In genomic region chr1:185279571-185279970, GRCh38 we compare ENCODE assay signal across 22 cellular contexts. TPM values are rescaled to one million over a fixed set of nuclear protein-coding genes. Genes with fewer than 3 reads are reported as not detected.
A peak's percentile ranks its signal among the peaks of the same experiment; 100 is the strongest.
DNase-seq lines count a peak whose midpoint lies in the region; ATAC-seq, FAIRE-seq and TF ChIP-seq lines count a peak whose summit lies in the region.
"Had no signal": no experiment of that assay in that cellular context is flagged by ENCODE, and none has a peak within 500 bp of the region (broad histone marks: within the 10 kb centered on the region; RNA-seq: fewer than 3 reads in every experiment).

No MANE protein-coding gene starts in this region.

- no peak for ATAC-seq in HG02610 (IDR thresholded peaks at IDR 0.05; ENCODE audit: unreplicated experiment)
- ATAC-seq: effector memory CD8-positive, alpha-beta T cell; left lung; pancreas had no signal

- H3K9me3 Mint-ChIP-seq in HFFc6, result no peaks in the 10 kb centered on the region
- H3K9me3 Mint-ChIP-seq in astrocyte (ENCODE audit: unreplicated experiment), result no peaks in the 10 kb centered on the region

- H3K4me3 Mint-ChIP-seq in HFFc6 (no peak overlapping the region), astrocyte (ENCODE audit: unreplicated experiment) (no peak overlapping the region)

- no peaks in the 10 kb centered on the region for H3K79me2 ChIP-seq in astrocyte (ENCODE audit: insufficient read depth, low read length)

- TF ChIP-seq POLR2A in ovary (IDR thresholded peaks at IDR 0.05), result no peak

- H3K36me3 Mint-ChIP-seq in HFFc6 (ENCODE audit: low read depth) (peaks cover 6% of the 10 kb centered on the region), astrocyte (ENCODE audit: low read depth, unreplicated experiment) (peaks cover 12% of the 10 kb centered on the region)

- H3K9ac ChIP-seq in astrocyte (ENCODE audit: low read length) (no peak overlapping the region), colonic mucosa (ENCODE audit: low read depth in 2 of 2, low read length in 2 of 2) (no peak overlapping the region)

- no peak overlapping the region for H3K4me2 ChIP-seq in astrocyte (ENCODE audit: low read length)

- intact Hi-C loops in ovary (cut with DNase I), result no loop called here
- intact Hi-C loops in colonic mucosa (cut with DNase I), result no loop called here

- H3K27ac ChIP-seq in astrocyte (ENCODE audit: low read depth, low read length), result no peak overlapping the region
- no peak overlapping the region for H3K27ac ChIP-seq in ovary
- no peak overlapping the region for H3K27ac ChIP-seq in colonic mucosa
- H3K27ac ChIP-seq: adrenal gland, left lung, pancreas, testis, WERI-Rb-1 had no signal

- H4K20me1 ChIP-seq in astrocyte (ENCODE audit: insufficient read depth, low read length), result no peaks in the 10 kb centered on the region

- no peak for TF ChIP-seq CTCF in HFFc6 (IDR thresholded peaks at IDR 0.05)
- no peak for TF ChIP-seq CTCF in astrocyte (IDR thresholded peaks at IDR 0.05; ENCODE audit: insufficient read depth, low read depth, low read length)
- TF ChIP-seq CTCF in foreskin fibroblast (IDR thresholded peaks at IDR 0.05; ENCODE audit: low read depth, low read length), result no peak
- TF ChIP-seq CTCF in ovary (IDR thresholded peaks at IDR 0.05), result no peak
- TF ChIP-seq CTCF in colonic mucosa (IDR thresholded peaks at IDR 0.05), result no peak

- H3K27me3 ChIP-seq in astrocyte (ENCODE audit: insufficient read depth, low read length) (no peaks in the 10 kb centered on the region), ovary (no peaks in the 10 kb centered on the region), colonic mucosa (no peaks in the 10 kb centered on the region)
- H3K27me3 ChIP-seq: adrenal gland, left lung, pancreas, testis had no signal

- H3K27me3 Mint-ChIP-seq in HFFc6 (ENCODE audit: insufficient read depth), result peaks cover 2% of the 10 kb centered on the region
- no peaks in the 10 kb centered on the region for H3K27me3 Mint-ChIP-seq in astrocyte (ENCODE audit: low read depth, unreplicated experiment)
- H3K27me3 Mint-ChIP-seq: effector memory CD8-positive, alpha-beta T cell had no signal

- no peaks in the 10 kb centered on the region for H3K36me3 ChIP-seq in astrocyte (ENCODE audit: insufficient read depth, low read length)
- no peaks in the 10 kb centered on the region for H3K36me3 ChIP-seq in ovary
- no peaks in the 10 kb centered on the region for H3K36me3 ChIP-seq in colonic mucosa
- H3K36me3 ChIP-seq: adrenal gland, WERI-Rb-1 had no signal

- no peak for TF ChIP-seq EP300 in ovary (IDR thresholded peaks at IDR 0.05)

- DNase-seq in COLO829 (ENCODE audit: low spot score) (peak; percentile 48), HFFc6 (peak; percentile 11), astrocyte (ENCODE audit: low read depth) (peak; percentile 42), foreskin fibroblast (peak; percentile 54 to 75), MV-4-11 (lab: John Stamatoyannopoulos, UW) (no peak), ovary (no peak), colonic mucosa (no peak)
- DNase-seq: adrenal gland; Caco-2; effector memory CD8-positive, alpha-beta T cell; KG1; left lung; NCI-H1417; NCI-H2171; pancreas; RPMI8226; stimulated activated CD4-positive, alpha-beta T cell treated with anti-CD3 and anti-CD28 coated beads, Interleukin-4, amount 100 ng/mL, for 4 hours; stimulated activated CD8-positive, alpha-beta memory T cell treated with anti-CD3 and anti-CD28 coated beads, Interleukin-4, amount 100 ng/mL, for 48 hours; testis; WERI-Rb-1 had no signal

- H3K4me1 Mint-ChIP-seq in HFFc6 (ENCODE audit: low read depth), result peaks cover 30% of the 10 kb centered on the region
- H3K4me1 Mint-ChIP-seq in astrocyte (ENCODE audit: low read depth, unreplicated experiment), result peaks cover 7% of the 10 kb centered on the region

- H2AFZ ChIP-seq in astrocyte (ENCODE audit: low read depth, low read length), result no peak overlapping the region

- FAIRE-seq in astrocyte (lab: Jason Lieb, UNC), result no peak
- FAIRE-seq: pancreas had no signal

- no peaks in the 10 kb centered on the region for H3K4me1 ChIP-seq in astrocyte (ENCODE audit: insufficient read depth, low read length)
- no peaks in the 10 kb centered on the region for H3K4me1 ChIP-seq in ovary (ENCODE audit: insufficient read depth)
- no peaks in the 10 kb centered on the region for H3K4me1 ChIP-seq in colonic mucosa
- H3K4me1 ChIP-seq: adrenal gland, left lung, pancreas, testis had no signal

- H3K27ac Mint-ChIP-seq in HFFc6 (no peak overlapping the region), astrocyte (ENCODE audit: unreplicated experiment) (no peak overlapping the region)

- H3K9me3 ChIP-seq in astrocyte (ENCODE audit: insufficient read depth, low read depth, low read length) (no peaks in the 10 kb centered on the region), ovary (no peaks in the 10 kb centered on the region), colonic mucosa (no peaks in the 10 kb centered on the region)
- H3K9me3 ChIP-seq: adrenal gland, Caco-2, left lung, pancreas, testis had no signal

- H3K4me3 ChIP-seq in astrocyte (ENCODE audit: insufficient read depth, low read depth, low read length), result no peak overlapping the region
- no peak overlapping the region for H3K4me3 ChIP-seq in foreskin fibroblast (ENCODE audit: low read depth in 1 of 2, low read length in 2 of 2)
- no peak overlapping the region for H3K4me3 ChIP-seq in ovary
- H3K4me3 ChIP-seq in colonic mucosa, result no peak overlapping the region
- H3K4me3 ChIP-seq: adrenal gland, left lung, pancreas, skin epidermis, testis had no signal

RNA-seq across cellular contexts. Expression of gene IVNS1ABP, which starts 37.5 kb away (rescaled TPM):
- 10 to 100 TPM; 34.1 to 52.4 (median 41.2) TPM for total RNA-seq in HFFc6 (2021; fragmentation: NEBNext Ultra II Directional; extraction: Animal tissue kit (Norgen Biotek cat#: 25700))
- 94.0 and 107 TPM in 2 replicates for total RNA-seq in astrocyte
- total RNA-seq in ovary, result 10 to 100 TPM; 31.2 to 73.9 (median 54.2) TPM
- polyA plus RNA-seq in ovary, result 10 to 100 TPM; 40.2 to 57.3 TPM
- total RNA-seq in colonic mucosa, result 100 to 1,000 TPM in 1 of 2 donors, 10 to 100 TPM in 1; 87.2 to 141 TPM

Comparison
In these comparisons a context has a peak if more than half of its experiments do, and no peak if none do; other contexts are left out.
1. DNase-seq: peak in COLO829 (single experiment), HFFc6 (single experiment), astrocyte (single experiment) and foreskin fibroblast (2 of 2); none in MV-4-11 (single experiment), ovary (0 of 5) and colonic mucosa (single experiment).